ENCODE assay signal across 23 cellular contexts in genomic region chr2:160911258-160911657, GRCh38.
DNase-seq lines count a peak whose midpoint lies in the region; ATAC-seq and TF ChIP-seq lines count a peak whose summit lies in the region.
"Had no signal": no experiment of that assay in that cellular context is flagged by ENCODE, and none has a peak within 500 bp of the region (broad histone marks: within the 10 kb centered on the region; RNA-seq: fewer than 3 reads in every experiment).

No MANE protein-coding gene starts in this region.

- H3K4me3 ChIP-seq in astrocyte of the spinal cord (ENCODE audit: low read depth, low read length) (no peak overlapping the region), tibial artery (no peak overlapping the region), WERI-Rb-1 (ENCODE audit: low read depth, low read length) (no peak overlapping the region)
- H3K4me3 ChIP-seq: esophagus squamous epithelium, left lung, right atrium auricular region had no signal

- no peak for ATAC-seq in HG03159 (IDR thresholded peaks at IDR 0.05; ENCODE audit: unreplicated experiment)
- ATAC-seq: activated CD8-positive, alpha-beta T cell treated with anti-CD3 and anti-CD28 coated beads, Interleukin-2, amount 10 ng/mL, durations not matched to agents 7 days and 5 days had no signal

- intact Hi-C loops in tibial artery (cut with DNase I; ENCODE audit: low total_unique reads) = no loop called here

- H3K27ac ChIP-seq in tibial artery = peak overlapping the region; percentile 35 to 55
- no peak overlapping the region for H3K27ac ChIP-seq in WERI-Rb-1
- H3K27ac ChIP-seq: KMS-11 had no signal

- no peaks in the 10 kb centered on the region for H3K27me3 ChIP-seq in tibial artery
- H3K27me3 ChIP-seq in WERI-Rb-1 (ENCODE audit: insufficient read depth, low read depth, severe bottlenecking) = peaks cover 5% of the 10 kb centered on the region
- H3K27me3 ChIP-seq: esophagus squamous epithelium, left lung, right atrium auricular region had no signal

- in situ Hi-C loops in astrocyte of the spinal cord (cut with HindIII; ENCODE audit: low sequenced_read_pairs) = no loop called here

- peak; percentile 43 for DNase-seq in HT1080 (ENCODE audit: low read depth)
- peak; percentile 20 for DNase-seq in astrocyte of the spinal cord (ENCODE audit: low read depth, low spot score)
- peak; percentile 13 to 53 for DNase-seq in lung microvascular endothelial cell (ENCODE audit: low read depth in 2 of 2)
- DNase-seq in tibial artery = no peak
- no peak for DNase-seq in Ammon's horn (ENCODE audit: low spot score)
- no peak for DNase-seq in WERI-Rb-1
- DNase-seq: activated CD8-positive, alpha-beta T cell treated with anti-CD3 and anti-CD28 coated beads, Interleukin-2, amount 10 ng/mL, durations not matched to agents 7 days and 5 days; activated naive CD4-positive, alpha-beta T cell treated with Interleukin-2 at 50 U/mL for 16 hours; activated T-cell treated with anti-CD3 and anti-CD28 coated beads, Interleukin-2, amount 50 U/mL, for 1 hour; CD4-positive, alpha-beta memory T cell; cerebellar nuclear complex; DMS153; effector CD8-positive, alpha-beta T cell; esophagus squamous epithelium; head of caudate nucleus; left lung; NCI-H2029; NCI-H226; nucleus accumbens; T-helper 9 cell had no signal

- peaks cover 0 to 23% (median 21%) of the 10 kb centered on the region in 4 donors for H3K4me1 ChIP-seq in tibial artery

- TF ChIP-seq CTCF in astrocyte of the spinal cord (IDR thresholded peaks at IDR 0.05; ENCODE audit: low read depth, low read length) (no peak), tibial artery (IDR thresholded peaks at IDR 0.05) (no peak), WERI-Rb-1 (IDR thresholded peaks at IDR 0.05; ENCODE audit: low read depth, low read length) (no peak)

- H3K9me3 ChIP-seq in tibial artery (no peaks in the 10 kb centered on the region), WERI-Rb-1 (ENCODE audit: severe bottlenecking) (peaks cover 5% of the 10 kb centered on the region)
- H3K9me3 ChIP-seq: esophagus squamous epithelium, left lung, right atrium auricular region had no signal

- no peaks in the 10 kb centered on the region for H3K36me3 ChIP-seq in tibial artery
- H3K36me3 ChIP-seq in WERI-Rb-1 = no peaks in the 10 kb centered on the region
- H3K36me3 ChIP-seq: esophagus squamous epithelium, left lung, right atrium auricular region had no signal

Comparison
In these comparisons a context has a peak if more than half of its experiments do, and no peak if none do; other contexts are left out.
1. DNase-seq: peak in HT1080 (single experiment), astrocyte of the spinal cord (single experiment) and lung microvascular endothelial cell (2 of 2); none in tibial artery (0 of 2), Ammon's horn (single experiment) and WERI-Rb-1 (single experiment).